12 cellular contexts compared by ENCODE assay signal in genomic region chr2:68764781-68765385, GRCh38. TPM values are rescaled to one million over a fixed set of nuclear protein-coding genes. Genes with fewer than 3 reads are reported as not detected.
DNase-seq lines count a peak whose midpoint lies in the region; FAIRE-seq and TF ChIP-seq lines count a peak whose summit lies in the region.
"Had no signal": no experiment of that assay in that cellular context is flagged by ENCODE, and none has a peak within 500 bp of the region (broad histone marks: within the 10 kb centered on the region; RNA-seq: fewer than 3 reads in every experiment).

No MANE protein-coding gene starts in this region.

- no peak for TF ChIP-seq POLR2A in endothelial cell of umbilical vein (IDR thresholded peaks at IDR 0.05; ENCODE audit: low read depth, low read length)
- no peak for TF ChIP-seq POLR2A in adrenal gland (IDR thresholded peaks at IDR 0.05)
- TF ChIP-seq POLR2A in testis (IDR thresholded peaks at IDR 0.05), result no peak

- no TSS peak for BruUV-seq in endothelial cell of umbilical vein (replicated peaks; lab: Mats Ljungman, UMichigan)

- no peak overlapping the region for H3K18ac ChIP-seq in H9 (ENCODE audit: insufficient read length, low read depth, low read length)

- peaks cover 25 to 32% of the 10 kb centered on the region in 2 experiments for H3K4me1 Mint-ChIP-seq in H9

- H3K27ac ChIP-seq in H9 (ENCODE audit: insufficient read length, low read depth, low read length) (no peak overlapping the region), SJSA1 (peak overlapping the region; percentile 57), endothelial cell of umbilical vein (ENCODE audit: insufficient read depth, low read depth, low read length) (no peak overlapping the region), small intestine (ENCODE audit: low read depth in 1 of 2, low read length in 1 of 2) (peak overlapping the region; percentile 67 to 83), adrenal gland (peak overlapping the region in 2 of 5 donors; percentile 32 to 47), testis (no peak overlapping the region)

- no peak overlapping the region for H3K23ac ChIP-seq in H9 (ENCODE audit: insufficient read length, low read depth, low read length)

- no CpG with 5 or more reads among the region's 5 CpGs for whole genome bisulfite sequencing in H9 (ENCODE audit: extremely low coverage, insufficient read length, low lambda C conversion rate)
- WGBS in small intestine, 3 donors, result 70 to 83% (median 74%) methylated on average over 5 of the region's 5 CpGs
- WGBS in adrenal gland, 4 donors, result 78 to 83% (median 79%) methylated on average over 5 of the region's 5 CpGs
- WGBS in testis, 2 donors, result 72 to 84% methylated on average over 5 of the region's 5 CpGs

- H3K4me3 Mint-ChIP-seq in H9, result 0 out of 5 replicates have a peak overlapping the region, but pooled peaks of 1 of the 2 experiments have one; percentile 31

- no peak overlapping the region for H2BK12ac ChIP-seq in H9 (ENCODE audit: insufficient read length, low read depth, low read length)

- H4K8ac ChIP-seq in H9 (replicated peaks; ENCODE audit: insufficient read length, low read depth, low read length), result no peak overlapping the region

- H3K36me3 ChIP-seq in SJSA1 (no peaks in the 10 kb centered on the region), endothelial cell of umbilical vein (ENCODE audit: control insufficient read depth in 2 of 2, extremely low read depth in 1 of 2, insufficient read depth in 2 of 2, low read length in 2 of 2) (no peaks in the 10 kb centered on the region), small intestine (ENCODE audit: control insufficient read depth in 2 of 2, insufficient read depth in 2 of 2, low read length in 2 of 2) (no peaks in the 10 kb centered on the region), adrenal gland (replicated peaks in 1 of 2) (no peaks in the 10 kb centered on the region), testis (ENCODE audit: low read depth, missing control alignments) (no peaks in the 10 kb centered on the region)
- H3K36me3 ChIP-seq: sigmoid colon had no signal

- H2AK5ac ChIP-seq in H9 (ENCODE audit: insufficient read length, low read length), result no peak overlapping the region

- H2BK20ac ChIP-seq in H9 (ENCODE audit: low read depth, low read length, poor library complexity, severe bottlenecking), result no peak overlapping the region

- no peaks in the 10 kb centered on the region for H3K9me3 ChIP-seq in H9 (ENCODE audit: control insufficient read depth, low read depth, low read length)
- no peaks in the 10 kb centered on the region for H3K9me3 ChIP-seq in SJSA1 (replicated peaks)
- no peaks in the 10 kb centered on the region for H3K9me3 ChIP-seq in endothelial cell of umbilical vein (replicated peaks; ENCODE audit: control insufficient read depth, insufficient read depth, low read length)
- H3K9me3 ChIP-seq in small intestine (ENCODE audit: control insufficient read depth, low read depth), result no peaks in the 10 kb centered on the region
- H3K9me3 ChIP-seq in adrenal gland (replicated peaks in 1 of 3), result no peaks in the 10 kb centered on the region
- H3K9me3 ChIP-seq in testis, result no peaks in the 10 kb centered on the region
- H3K9me3 ChIP-seq: sigmoid colon had no signal

- no peak overlapping the region for H2BK15ac ChIP-seq in H9 (ENCODE audit: low read depth, low read length)

- H4K91ac ChIP-seq in H9 (ENCODE audit: insufficient read length, low read depth, low read length), result no peak overlapping the region

- peak overlapping the region; percentile 32 for H3K14ac ChIP-seq in H9 (ENCODE audit: insufficient read depth, low read length)

- H2AFZ ChIP-seq in H9 (ENCODE audit: low read length), result peak overlapping the region; percentile 26
- peak overlapping the region; percentile 18 for H2AFZ ChIP-seq in endothelial cell of umbilical vein (ENCODE audit: low read depth, low read length)

- no peak overlapping the region for H3T11ph ChIP-seq in H9 (ENCODE audit: low read length)

- H3K9ac ChIP-seq in H9 (ENCODE audit: extremely low read depth, insufficient read length, low read length), result no peak overlapping the region
- H3K9ac ChIP-seq in endothelial cell of umbilical vein (replicated peaks; ENCODE audit: extremely low read depth, insufficient read depth, low read length), result no peak overlapping the region

- no peaks in the 10 kb centered on the region; a peak in 1 of 7 replicates for H3K36me3 Mint-ChIP-seq in H9 (ENCODE audit: insufficient read depth in 1 of 3, low read depth in 3 of 3)

- dilution Hi-C loops in endothelial cell of umbilical vein (cut with MboI; ENCODE audit: extremely low pct_ligation_motif_present, low sequenced_read_pairs), result no loop called here

- no peaks in the 10 kb centered on the region for H3K23me2 ChIP-seq in H9 (ENCODE audit: insufficient read length, low read depth, low read length, poor library complexity, severe bottlenecking)

- H3K79me1 ChIP-seq in H9 (ENCODE audit: insufficient read depth, low read depth, low read length, poor library complexity, severe bottlenecking), result no peaks in the 10 kb centered on the region

- H4K20me1 ChIP-seq in H9 (ENCODE audit: control insufficient read depth, insufficient read depth, insufficient read length), result no peaks in the 10 kb centered on the region
- no peaks in the 10 kb centered on the region for H4K20me1 ChIP-seq in endothelial cell of umbilical vein (replicated peaks; ENCODE audit: control insufficient read depth, extremely low read depth, insufficient read depth, low read length)

- peaks cover 5% of the 10 kb centered on the region for H3K4me1 ChIP-seq in H9 (ENCODE audit: insufficient read depth, low read length)
- H3K4me1 ChIP-seq in SJSA1 (replicated peaks), result peaks cover 40% of the 10 kb centered on the region
- H3K4me1 ChIP-seq in endothelial cell of umbilical vein (ENCODE audit: control insufficient read depth, extremely low read depth, insufficient read depth, low read length), result peaks cover 7% of the 10 kb centered on the region
- H3K4me1 ChIP-seq in small intestine (ENCODE audit: control insufficient read depth in 2 of 2, insufficient read depth in 1 of 2, low read depth in 1 of 2, low read length in 1 of 2), result peaks cover 0 to 4% of the 10 kb centered on the region in 2 donors
- peaks cover 0 to 56% of the 10 kb centered on the region in 2 donors for H3K4me1 ChIP-seq in adrenal gland (replicated peaks in 1 of 2)
- H3K4me1 ChIP-seq in testis, result peaks cover 28% of the 10 kb centered on the region

- no peaks in the 10 kb centered on the region for H3K27me3 Mint-ChIP-seq in H9 (ENCODE audit: low read depth)

- DNase-seq in H9 (no peak), SJSA1 (ENCODE audit: low read depth in 1 of 2, low spot score in 2 of 2) (peak in 1 of 2 experiments; percentile 50), endothelial cell of umbilical vein (ENCODE audit: low read depth, low spot score) (no peak), small intestine (no peak), adrenal gland (no peak), NCI-H774 (lab: John Stamatoyannopoulos, UW) (no peak), testis (no peak)
- DNase-seq: kidney glomerular epithelial cell; NCI-H1092; sigmoid colon; stimulated activated naive CD4-positive, alpha-beta T cell treated with Interleukin-2 at 50 U/mL for 16 hours had no signal

- no peak for FAIRE-seq in endothelial cell of umbilical vein (lab: Jason Lieb, UNC)
- no peak for FAIRE-seq in small intestine (lab: Jason Lieb, UNC)
- FAIRE-seq: RCC 7860 had no signal

- no peak overlapping the region for H3K4ac ChIP-seq in H9 (ENCODE audit: low read depth, low read length)

- H2BK5ac ChIP-seq in H9 (ENCODE audit: insufficient read length, low read length), result no peak overlapping the region

- H3K27me3 ChIP-seq in H9 (ENCODE audit: insufficient read depth, low read length) (no peaks in the 10 kb centered on the region), SJSA1 (replicated peaks) (no peaks in the 10 kb centered on the region), endothelial cell of umbilical vein (ENCODE audit: control insufficient read depth in 2 of 2, insufficient read depth in 2 of 2, low read length in 2 of 2) (peaks cover 0 to 5% of the 10 kb centered on the region in 2 experiments), small intestine (ENCODE audit: control insufficient read depth in 2 of 2, insufficient read depth in 2 of 2, low read length in 2 of 2) (no peaks in the 10 kb centered on the region), adrenal gland (no peaks in the 10 kb centered on the region), testis (no peaks in the 10 kb centered on the region)
- H3K27me3 ChIP-seq: sigmoid colon had no signal

- H3K56ac ChIP-seq in H9 (ENCODE audit: insufficient read length, low read depth, low read length), result no peak overlapping the region

- no peaks in the 10 kb centered on the region for H3K9me1 ChIP-seq in endothelial cell of umbilical vein (replicated peaks; ENCODE audit: control insufficient read depth, extremely low read depth, insufficient read depth, low read length)

- H3K79me2 ChIP-seq in H9 (ENCODE audit: insufficient read depth, low read length), result no peaks in the 10 kb centered on the region
- no peaks in the 10 kb centered on the region for H3K79me2 ChIP-seq in endothelial cell of umbilical vein (ENCODE audit: control insufficient read depth, insufficient read depth, low read length)

- CTCF ChIA-PET in endothelial cell of umbilical vein (lab: Charles Lee), result interaction anchor here (0.9 to 1.8 kb wide), 5 partner anchors 9 to 145 kb away, joined by 3 to 16 read pairs (median 4); no protein-coding TSS in a partner anchor

- peak overlapping the region in 1 of 3 experiments; percentile 39; a peak in 3 of 7 replicates for H3K27ac Mint-ChIP-seq in H9

- H2BK120ac ChIP-seq in H9 (ENCODE audit: low read depth, low read length, poor library complexity, severe bottlenecking), result no peak overlapping the region

- intact Hi-C loops in endothelial cell of umbilical vein (cut with micrococcal nuclease) (no loop called here), adrenal gland (cut with DNase I) (no loop called here), testis (cut with DNase I; ENCODE audit: low total_unique reads) (no loop called here)

- H3K4me2 ChIP-seq in H9 (ENCODE audit: insufficient read depth, insufficient read length, low read length) (no peak overlapping the region), endothelial cell of umbilical vein (ENCODE audit: insufficient read depth, low read length) (no peak overlapping the region)

- no peaks in the 10 kb centered on the region; a peak in 1 of 5 replicates for H3K9me3 Mint-ChIP-seq in H9

- TF ChIP-seq CTCF in H9 (conservative IDR thresholded peaks at IDR 0.05) (no peak), endothelial cell of umbilical vein (IDR thresholded peaks at IDR 0.05; ENCODE audit: extremely low read depth in 1 of 2, insufficient read depth in 1 of 2, low read depth in 1 of 2, low read length in 2 of 2) (no peak), adrenal gland (IDR thresholded peaks at IDR 0.05) (no peak), testis (IDR thresholded peaks at IDR 0.05) (no peak)

- H4K5ac ChIP-seq in H9 (ENCODE audit: insufficient read length, low read depth, low read length), result no peak overlapping the region

- H3K4me3 ChIP-seq in SJSA1 (peak overlapping the region; percentile 23), endothelial cell of umbilical vein (replicated peaks in 1 of 3; ENCODE audit: insufficient read depth in 1 of 3, low read depth in 1 of 3, low read length in 3 of 3) (no peak overlapping the region), small intestine (ENCODE audit: low read depth in 1 of 2, low read length in 2 of 2) (peak overlapping the region in 1 of 2 donors; percentile 30), adrenal gland (peak overlapping the region in 1 of 4 donors; percentile 5), testis (no peak overlapping the region)

- POLR2A ChIA-PET in endothelial cell of umbilical vein (lab: Charles Lee), result no interaction called here

RNA-seq across cellular contexts. Expression of gene ARHGAP25, which starts 30.3 kb away (rescaled TPM):
- total RNA-seq in H9 (2021) (1.3 TPM in 2 replicates), endothelial cell of umbilical vein (1.2 and 2.0 TPM in 2 replicates), adrenal gland (10 to 100 TPM in 5 of 8 donors, 1 to 10 TPM in 3; 8.0 to 17.6 (median 11.9) TPM), testis (1 to 10 TPM; 6.2 to 6.7 TPM)
- total RNA-seq in SJSA1 (2014; rRNA removed; shearing (Covaris generic)), result not detected in 2 replicates
- polyA plus RNA-seq in endothelial cell of umbilical vein (0.50 and 0.64 TPM in 2 replicates), small intestine (1 to 10 TPM; 1.8 to 7.6 (median 3.6) TPM), adrenal gland (10 to 100 TPM in 2 of 3 donors, 1 to 10 TPM in 1; 8.5 to 15.4 (median 10.1) TPM), testis (ENCODE audit: insufficient read depth, low read depth, low replicate concordance) (8.2 TPM)
- 0.66 and 0.68 TPM in 2 replicates for polyA plus RNA-seq in endothelial cell of umbilical vein (2011; cell fraction: cytosol; rRNA removed)
- 0.58 and 0.60 TPM in 2 replicates for polyA plus RNA-seq in endothelial cell of umbilical vein (2011; cell fraction: nucleus; rRNA removed)
- polyA plus RNA-seq in endothelial cell of umbilical vein (2012), result 0.28 and 0.31 TPM in 2 replicates
- 0.64 and 0.83 TPM in 2 replicates for polyA minus RNA-seq in endothelial cell of umbilical vein
- not detected for polyA minus RNA-seq in endothelial cell of umbilical vein (2011; cell fraction: cytosol; rRNA and poly(A)+ RNA removed)
- polyA minus RNA-seq in endothelial cell of umbilical vein (2011; cell fraction: nucleus; rRNA and poly(A)+ RNA removed), result 1.4 and 1.9 TPM in 2 replicates

Comparison
In these comparisons a context has a peak if more than half of its experiments do, and no peak if none do; other contexts are left out.
1. H3K27ac ChIP-seq: peak in SJSA1 (single experiment) and small intestine (2 of 2); none in H9 (single experiment), endothelial cell of umbilical vein (single experiment) and testis (0 of 2).